In genomic region chrX:98067611-98068010, GRCh38 we compare ENCODE assay signal across 2 cellular contexts.
TF ChIP-seq lines count a peak whose summit lies in the region.

No MANE protein-coding gene starts in this region.

TF ChIP-seq in IMR-90, 13 proteins besides CTCF, POLR2A, EP300 and RAD21:
- TF ChIP-seq CHD1 (IDR thresholded peaks at IDR 0.05; ENCODE audit: low read depth, low read length) (no peak), CEBPB (IDR thresholded peaks at IDR 0.05; ENCODE audit: low read depth, low read length) (peak; percentile 54; the same call in 1 of the 2 replicates)

TF ChIP-seq in H1, 55 proteins besides CTCF, POLR2A, EP300 and RAD21:
- TF ChIP-seq GABPA (IDR thresholded peaks at IDR 0.05; ENCODE audit: borderline replicate concordance, insufficient read depth, low read length) (no peak), CBX5 (IDR thresholded peaks at IDR 0.05; ENCODE audit: low read depth, low read length) (no peak), RXRA (IDR thresholded peaks at IDR 0.05; ENCODE audit: insufficient read depth, low read depth, low read length) (no peak), CREB1 (IDR thresholded peaks at IDR 0.05) (no peak), RNF2 (IDR thresholded peaks at IDR 0.05; ENCODE audit: borderline replicate concordance, low read depth, low read length, missing control alignments, poor library complexity, severe bottlenecking) (no peak), E2F6 (IDR thresholded peaks at IDR 0.05) (no peak), SP1 (IDR thresholded peaks at IDR 0.05; ENCODE audit: low read depth, low read length) (no peak), EGR1 (IDR thresholded peaks at IDR 0.05; ENCODE audit: borderline replicate concordance, low read depth, low read length) (no peak), POLR2AphosphoS5 (IDR thresholded peaks at IDR 0.05; ENCODE audit: low read depth, low read length) (no peak), YY1 (IDR thresholded peaks at IDR 0.05; ENCODE audit: low read depth, low read length) (no peak), CEBPB (IDR thresholded peaks at IDR 0.05; ENCODE audit: low read depth, low read length) (no peak)
